Comparison of ENCODE assay signal across 20 cellular contexts in genomic region chr12:128083132-128083729, GRCh38.
"Had no signal": no experiment of that assay in that cellular context is flagged by ENCODE, and none has a peak within 500 bp of the region (broad histone marks: within the 10 kb centered on the region; RNA-seq: fewer than 3 reads in every experiment).

No MANE protein-coding gene starts in this region.

- H3K4me1 Mint-ChIP-seq: activated CD4-positive, alpha-beta T cell treated with anti-CD3 and anti-CD28 coated beads, Interleukin-2, amount 10 ng/mL, durations not matched to agents 7 days and 5 days; central memory CD8-positive, alpha-beta T cell had no signal

- DNase-seq: activated CD4-positive, alpha-beta T cell treated with anti-CD3 and anti-CD28 coated beads, Interleukin-2, amount 10 ng/mL, durations not matched to agents 7 days and 5 days; activated CD8-positive, alpha-beta T cell treated with anti-CD3 and anti-CD28 coated beads, Interleukin-2, amount 10 ng/mL, durations not matched to agents 7 days and 5 days; activated gamma-delta T cell treated with Interleukin-2 at 50 U/mL for 16 hours; activated naive CD4-positive, alpha-beta T cell treated with anti-CD3 and anti-CD28 coated beads, Interleukin-2, amount 50 U/mL, for 16 hours; activated T-cell treated with anti-CD3 and anti-CD28 coated beads, Interleukin-2, amount 50 U/mL, for 4 hours; amygdala; Kasumi-1; MV-4-11; NCI-H1105; NCI-H1436; NCI-H1694 treated with DMSO at 0.1 percent for 48 hours; NCI-H2029 treated with DMSO at 0.1 percent for 48 hours; NCI-H524; PC-9; SHP77 treated with DMSO at 0.1 percent for 48 hours had no signal

- H3K4me3 ChIP-seq: K562, PC-9 had no signal

- H3K27ac ChIP-seq: PC-9 had no signal

- H3K27me3 Mint-ChIP-seq: activated CD4-positive, alpha-beta T cell treated with anti-CD3 and anti-CD28 coated beads, Interleukin-2, amount 10 ng/mL, durations not matched to agents 7 days and 5 days; central memory CD8-positive, alpha-beta T cell had no signal

- H3K36me3 Mint-ChIP-seq: brain had no signal

- H3K27ac Mint-ChIP-seq: activated CD4-positive, alpha-beta T cell treated with anti-CD3 and anti-CD28 coated beads, Interleukin-2, amount 10 ng/mL, durations not matched to agents 7 days and 5 days; activated CD8-positive, alpha-beta T cell treated with anti-CD3 and anti-CD28 coated beads, Interleukin-2, amount 10 ng/mL, durations not matched to agents 7 days and 5 days; brain; T-helper 1 cell treated with Interleukin-12 subunit alpha and Interleukin-12 subunit beta and Interleukin-4 antibody, amounts not matched to agents 30 μg/mL and 1 μg/mL, for 36 hours had no signal

- H3K9me3 Mint-ChIP-seq: activated CD4-positive, alpha-beta T cell treated with anti-CD3 and anti-CD28 coated beads, Interleukin-2, amount 10 ng/mL, durations not matched to agents 7 days and 5 days; activated T-cell treated with anti-CD3 and anti-CD28 coated beads, Interleukin-2, amount 50 U/mL, for 4 hours had no signal

- ATAC-seq: activated CD4-positive, CD25-positive, alpha-beta regulatory T cell treated with anti-CD3 and anti-CD28 coated beads, Interleukin-2, amount 50 U/mL, for 24 hours; activated CD8-positive, alpha-beta T cell treated with anti-CD3 and anti-CD28 coated beads, Interleukin-2, amount 10 ng/mL, durations not matched to agents 7 days and 5 days; activated T-cell treated with anti-CD3 and anti-CD28 coated beads, Interleukin-2, amount 50 U/mL, for 4 hours; K562 had no signal

- H3K4me3 Mint-ChIP-seq: activated CD4-positive, alpha-beta T cell treated with anti-CD3 and anti-CD28 coated beads, Interleukin-2, amount 10 ng/mL, durations not matched to agents 7 days and 5 days; activated CD8-positive, alpha-beta T cell treated with anti-CD3 and anti-CD28 coated beads, Interleukin-2, amount 10 ng/mL, durations not matched to agents 7 days and 5 days; activated T-cell treated with anti-CD3 and anti-CD28 coated beads, Interleukin-2, amount 50 U/mL, for 4 hours; central memory CD8-positive, alpha-beta T cell; T-helper 1 cell treated with Interleukin-12 subunit alpha and Interleukin-12 subunit beta and Interleukin-4 antibody, amounts not matched to agents 30 μg/mL and 1 μg/mL, for 36 hours had no signal
